ENCODE assay signal across 8 cellular contexts in the genomic region with DNA sequence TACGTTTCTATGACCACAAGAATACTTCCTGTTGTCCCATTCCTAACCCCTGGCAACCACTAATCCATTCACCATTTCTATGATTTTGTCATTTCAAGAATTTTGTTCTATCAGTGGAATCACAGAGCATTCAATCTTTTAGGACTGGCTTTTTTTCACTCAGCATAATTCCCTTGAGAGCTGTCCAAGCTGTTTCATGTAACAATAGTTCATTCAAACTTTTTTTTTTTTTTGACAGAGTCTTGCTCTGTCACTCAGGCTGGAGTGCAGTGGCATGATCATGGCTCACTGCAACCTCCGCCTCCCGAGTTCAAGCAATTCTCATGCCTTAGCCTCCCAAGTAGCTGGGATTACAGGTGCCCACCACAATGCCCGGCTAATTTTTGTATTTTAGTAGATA.
DNase-seq lines count a peak whose midpoint lies in the region; TF ChIP-seq lines count a peak whose summit lies in the region.
"Not testable (repeated sequence)": the region's sequence is repeated elsewhere in the genome, so short reads cannot be mapped to it uniquely, and the experiment has no call there.

No MANE protein-coding gene starts in this region.

- 73 to 91% methylated on average over 4 of the region's 4 CpGs for WGBS in testis, 2 donors

- not testable (repeated sequence) for H3K36me3 ChIP-seq in testis (ENCODE audit: low read depth, missing control alignments)

- intact Hi-C loops in testis (cut with DNase I; ENCODE audit: low total_unique reads) = not testable (repeated sequence)

- not testable (repeated sequence) for H3K27me3 ChIP-seq in testis

- not testable (repeated sequence) for TF ChIP-seq POLR2A in testis (IDR thresholded peaks at IDR 0.05)

- H3K4me1 Mint-ChIP-seq in neural crest cell = peaks cover 12% of the 10 kb centered on the region

- DNase-seq in Ammon's horn (ENCODE audit: low spot score) = peak; percentile 7
- DNase-seq in LHCN-M2 (ENCODE audit: low read depth) = peak; percentile 20
- peak; percentile 96 for DNase-seq in SK-MEL-5 (ENCODE audit: low read depth, low spot score)
- peak; percentile 20 for DNase-seq in fibroblast of pulmonary artery (ENCODE audit: low read depth)
- DNase-seq in inferior parietal cortex (ENCODE audit: extremely low spot score) = peak; percentile 47
- not testable (repeated sequence) for DNase-seq in neural crest cell (ENCODE audit: low read depth, low spot score)
- peak; percentile 34 for DNase-seq in retinal pigment epithelial cell (ENCODE audit: low read depth)
- peak; percentile 41 for DNase-seq in testis

- not testable (repeated sequence) for H3K27me3 Mint-ChIP-seq in neural crest cell (ENCODE audit: low read depth)

- not testable (repeated sequence) for H3K4me3 ChIP-seq in fibroblast of pulmonary artery (replicated peaks; ENCODE audit: low read depth, low read length); retinal pigment epithelial cell (ENCODE audit: low read length); testis

- H3K27ac ChIP-seq in testis = not testable (repeated sequence)

- not testable (repeated sequence) for H3K4me1 ChIP-seq in testis

- not testable (repeated sequence) for H3K9me3 Mint-ChIP-seq in neural crest cell

- not testable (repeated sequence) for H3K4me3 Mint-ChIP-seq in neural crest cell

- not testable (repeated sequence) for H3K36me3 Mint-ChIP-seq in neural crest cell (ENCODE audit: low read depth)

- H3K9me3 ChIP-seq in testis = not testable (repeated sequence)

- not testable (repeated sequence) for TF ChIP-seq CTCF in fibroblast of pulmonary artery (IDR thresholded peaks at IDR 0.05; ENCODE audit: low read length, missing control alignments); neural crest cell (conservative IDR thresholded peaks at IDR 0.05); retinal pigment epithelial cell (conservative IDR thresholded peaks at IDR 0.05; ENCODE audit: low read depth, low read length); testis (IDR thresholded peaks at IDR 0.05)

- in situ Hi-C loops in SK-MEL-5 (cut with HindIII; ENCODE audit: low pct_unique_long_range_greater_than_20kb, low sequenced_read_pairs) = not testable (repeated sequence)

- H3K27ac Mint-ChIP-seq in neural crest cell (ENCODE audit: unreplicated experiment) = peak overlapping the region; percentile 75
